In genomic region chr1:201769072-201769471, GRCh38 we compare ENCODE assay signal across 19 cellular contexts.
"Had no signal": no experiment of that assay in that cellular context is flagged by ENCODE, and none has a peak within 500 bp of the region (broad histone marks: within the 10 kb centered on the region; RNA-seq: fewer than 3 reads in every experiment).

No MANE protein-coding gene starts in this region.

- DNase-seq: activated CD4-positive, alpha-beta T cell treated with anti-CD3 and anti-CD28 coated beads for 48 hours; activated CD8-positive, alpha-beta memory T cell treated with anti-CD3 and anti-CD28 coated beads, Interleukin-2, amount 50 U/mL, for 48 hours; activated CD8-positive, alpha-beta T cell treated with anti-CD3 and anti-CD28 coated beads, Interleukin-2, amount 10 ng/mL, durations not matched to agents 7 days and 5 days; activated naive CD4-positive, alpha-beta T cell; activated naive CD8-positive, alpha-beta T cell treated with anti-CD3 and anti-CD28 coated beads, Interleukin-2, amount 50 U/mL, for 24 hours; cerebellar nuclear complex; immature natural killer cell; left colon; mesendoderm; ovary; stimulated activated CD4-positive, alpha-beta T cell treated with anti-CD3 and anti-CD28 coated beads, Interleukin-4, amount 100 ng/mL, for 1 hour; stimulated activated CD8-positive, alpha-beta memory T cell treated with anti-CD3 and anti-CD28 coated beads, Interleukin-4, amount 100 ng/mL, for 48 hours; T-cell; T1000; WERI-Rb-1 had no signal

- H3K36me3 ChIP-seq: ovary, vagina, WERI-Rb-1 had no signal

- H3K4me3 ChIP-seq: ovary, tibial nerve, vagina had no signal

- H3K9me3 ChIP-seq: vagina had no signal

- H3K4me1 Mint-ChIP-seq: activated naive CD8-positive, alpha-beta T cell treated with anti-CD3 and anti-CD28 coated beads, Interleukin-2, amount 50 U/mL, for 24 hours; immature natural killer cell; T-cell had no signal

- H3K27ac Mint-ChIP-seq: activated CD8-positive, alpha-beta T cell treated with anti-CD3 and anti-CD28 coated beads, Interleukin-2, amount 10 ng/mL, durations not matched to agents 7 days and 5 days; activated naive CD8-positive, alpha-beta T cell treated with anti-CD3 and anti-CD28 coated beads, Interleukin-2, amount 50 U/mL, for 24 hours; activated T-helper 1 cell treated with anti-CD3 and anti-CD28 coated beads, Interleukin-12 subunit alpha, Interleukin-12 subunit beta, Interleukin-2, Interleukin-4 antibody, amounts not matched to agents 30 ng/mL and 10 ng/mL and 1 ng/mL, durations not matched to agents 14 hours and 24 hours and 36 hours; immature natural killer cell; stimulated activated naive CD8-positive, alpha-beta T cell treated with anti-CD3 and anti-CD28 coated beads, Interleukin-15, Interleukin-2, amounts not matched to agents 100 ng/mL and 50 ng/mL, for 24 hours; T-cell had no signal

- H3K27ac ChIP-seq: ovary, vagina, WERI-Rb-1 had no signal

- H3K27me3 ChIP-seq: ovary, tibial nerve, vagina had no signal

- ATAC-seq: activated CD8-positive, alpha-beta T cell treated with anti-CD3 and anti-CD28 coated beads, Interleukin-2, amount 10 ng/mL, durations not matched to agents 7 days and 5 days; activated naive CD8-positive, alpha-beta T cell treated with anti-CD3 and anti-CD28 coated beads, Interleukin-2, amount 50 U/mL, for 24 hours; left colon; T-cell had no signal

- H3K27me3 Mint-ChIP-seq: activated naive CD8-positive, alpha-beta T cell treated with anti-CD3 and anti-CD28 coated beads, Interleukin-2, amount 50 U/mL, for 24 hours; stimulated activated naive CD8-positive, alpha-beta T cell treated with anti-CD3 and anti-CD28 coated beads, Interleukin-15, Interleukin-2, amounts not matched to agents 100 ng/mL and 50 ng/mL, for 24 hours had no signal

- H3K4me3 Mint-ChIP-seq: activated CD8-positive, alpha-beta T cell treated with anti-CD3 and anti-CD28 coated beads, Interleukin-2, amount 10 ng/mL, durations not matched to agents 7 days and 5 days; activated naive CD8-positive, alpha-beta T cell treated with anti-CD3 and anti-CD28 coated beads, Interleukin-2, amount 50 U/mL, for 24 hours; activated T-helper 1 cell treated with anti-CD3 and anti-CD28 coated beads, Interleukin-12 subunit alpha, Interleukin-12 subunit beta, Interleukin-2, Interleukin-4 antibody, amounts not matched to agents 30 ng/mL and 10 ng/mL and 1 ng/mL, durations not matched to agents 14 hours and 24 hours and 36 hours; immature natural killer cell; stimulated activated naive CD8-positive, alpha-beta T cell treated with anti-CD3 and anti-CD28 coated beads, Interleukin-15, Interleukin-2, amounts not matched to agents 100 ng/mL and 50 ng/mL, for 24 hours; T-cell had no signal
